11 cellular contexts compared by ENCODE assay signal in the genomic region with DNA sequence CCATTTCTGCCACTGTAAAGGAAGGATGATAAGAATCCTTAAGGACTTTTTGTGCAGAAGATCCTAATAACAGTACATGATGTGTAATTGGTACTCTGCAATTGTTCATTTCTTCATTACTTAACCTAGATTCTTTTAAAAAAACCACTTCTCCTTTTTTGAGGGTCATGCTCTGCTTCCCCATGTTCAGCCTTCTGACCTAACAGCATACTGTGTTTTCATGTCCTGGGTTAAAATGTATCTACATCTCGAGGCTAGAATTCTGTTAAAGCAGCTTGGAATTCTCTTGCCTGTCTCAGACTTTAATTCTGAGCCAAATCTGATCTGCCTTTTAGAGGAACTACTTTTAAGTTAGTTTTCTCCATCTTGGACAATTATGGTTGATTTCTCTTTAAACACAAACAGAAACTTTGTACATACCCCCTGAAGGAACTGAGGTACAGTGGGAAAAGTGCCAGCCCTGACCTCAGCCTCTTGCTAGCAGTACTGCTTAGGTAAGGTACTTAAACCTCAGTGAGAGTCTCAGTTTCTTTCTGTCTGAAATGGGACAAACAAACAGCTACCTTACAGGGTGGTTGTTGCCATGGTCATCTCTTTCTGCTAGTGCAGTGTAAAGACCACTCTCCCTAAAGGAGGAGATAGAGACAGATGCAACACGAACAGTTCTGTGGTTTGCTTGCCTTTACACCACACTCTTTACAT.
DNase-seq lines count a peak whose midpoint lies in the region; ATAC-seq, FAIRE-seq and TF ChIP-seq lines count a peak whose summit lies in the region.
"Had no signal": no experiment of that assay in that cellular context is flagged by ENCODE, and none has a peak within 500 bp of the region (broad histone marks: within the 10 kb centered on the region; RNA-seq: fewer than 3 reads in every experiment).

No MANE protein-coding gene starts in this region.

- TF ChIP-seq EP300 in K562 (IDR thresholded peaks at IDR 0.05; ENCODE audit: low read length) = no peak

- no peaks in the 10 kb centered on the region for H3K9me1 ChIP-seq in K562 (ENCODE audit: control insufficient read depth, insufficient read depth, low read length)

- H3K36me3 Mint-ChIP-seq in activated naive CD8-positive, alpha-beta T cell treated with anti-CD3 and anti-CD28 coated beads for 36 hours = no peaks in the 10 kb centered on the region
- H3K36me3 Mint-ChIP-seq: CD8-positive, alpha-beta memory T cell had no signal

- H2AFZ ChIP-seq in K562 (ENCODE audit: low read depth, low read length) = no peak overlapping the region

- H3K27ac Mint-ChIP-seq in activated naive CD8-positive, alpha-beta T cell treated with anti-CD3 and anti-CD28 coated beads for 36 hours = no peak overlapping the region
- H3K27ac Mint-ChIP-seq: CD8-positive, alpha-beta memory T cell had no signal

- DNase-seq in K562 (ENCODE audit: extremely low read depth in 1 of 4, low spot score in 3 of 4) (no peak), NCI-H187 treated with DMSO at 0.1 percent for 48 hours (lab: John Stamatoyannopoulos, UW) (no peak), SK-N-DZ (ENCODE audit: low spot score) (no peak), SHP77 treated with DMSO at 0.1 percent for 48 hours (lab: John Stamatoyannopoulos, UW) (no peak)
- DNase-seq in activated naive CD8-positive, alpha-beta T cell treated with anti-CD3 and anti-CD28 coated beads for 36 hours = no peak
- DNase-seq: CD8-positive, alpha-beta memory T cell had no signal

- H4K20me1 ChIP-seq in K562 (replicated peaks; ENCODE audit: control insufficient read depth, insufficient read depth, low read length) = no peaks in the 10 kb centered on the region

- FAIRE-seq in K562 (lab: Jason Lieb, UNC) = no peak

- in situ Hi-C loops in K562 (cut with MboI) = no loop called here

- TF ChIP-seq RAD21 in K562 (CRISPR knock-in tag; conservative IDR thresholded peaks at IDR 0.05 in 1 of 2, IDR thresholded peaks at IDR 0.05 in 1 of 2) = no peak

- H3K9me3 Mint-ChIP-seq in activated naive CD8-positive, alpha-beta T cell treated with anti-CD3 and anti-CD28 coated beads for 36 hours = no peaks in the 10 kb centered on the region

- no peak for TF ChIP-seq POLR2A in K562 (conservative IDR thresholded peaks at IDR 0.05)

- H3K4me3 ChIP-seq in K562 = no peak overlapping the region
- H3K4me3 ChIP-seq: coronary artery had no signal

- POLR2A ChIA-PET in K562 (lab: Yijun Ruan, JAX) = no interaction called here

- no peaks in the 10 kb centered on the region for H3K36me3 ChIP-seq in K562 (ENCODE audit: control insufficient read depth, insufficient read depth, low read length)

- H3K4me1 Mint-ChIP-seq in activated naive CD8-positive, alpha-beta T cell treated with anti-CD3 and anti-CD28 coated beads for 36 hours = no peaks in the 10 kb centered on the region
- H3K4me1 Mint-ChIP-seq: CD8-positive, alpha-beta memory T cell had no signal

- no peaks in the 10 kb centered on the region for H3K4me1 ChIP-seq in K562 (replicated peaks in 1 of 2; ENCODE audit: control insufficient read depth in 2 of 2, insufficient read depth in 2 of 2, low read length in 2 of 2)

- ATAC-seq in GM18502 (IDR thresholded peaks at IDR 0.05; ENCODE audit: poor library complexity, unreplicated experiment) (peak; percentile 88), GM21717 (IDR thresholded peaks at IDR 0.05; ENCODE audit: unreplicated experiment) (peak; percentile 89), HG03457 (IDR thresholded peaks at IDR 0.05; ENCODE audit: unreplicated experiment) (peak; percentile 90), K562 (no peak)
- ATAC-seq: HCT116 had no signal

- CTCF ChIA-PET in K562 (lab: Yijun Ruan, JAX; ENCODE audit: low intra/inter-chr PET ratio) = no interaction called here

- H3K27me3 Mint-ChIP-seq in activated naive CD8-positive, alpha-beta T cell treated with anti-CD3 and anti-CD28 coated beads for 36 hours = peaks cover 5% of the 10 kb centered on the region

- no peak overlapping the region for H3K4me3 Mint-ChIP-seq in activated naive CD8-positive, alpha-beta T cell treated with anti-CD3 and anti-CD28 coated beads for 36 hours
- H3K4me3 Mint-ChIP-seq: CD8-positive, alpha-beta memory T cell had no signal

- H3K9me3 ChIP-seq in K562 (replicated peaks; ENCODE audit: control insufficient read depth, insufficient read depth, low read depth, low read length) = no peaks in the 10 kb centered on the region

- no peaks in the 10 kb centered on the region for H3K79me2 ChIP-seq in K562 (ENCODE audit: control insufficient read depth, insufficient read depth, low read length)

- intact Hi-C loops in K562 (cut with micrococcal nuclease) = no loop called here

- no peak overlapping the region for H3K27ac ChIP-seq in K562 (ENCODE audit: extremely low read depth, low read depth, low read length)
- H3K27ac ChIP-seq: coronary artery had no signal

- TF ChIP-seq CTCF in K562 (IDR thresholded peaks at IDR 0.05 in 2 of 3, conservative IDR thresholded peaks at IDR 0.05 in 1 of 3; ENCODE audit: insufficient read depth in 2 of 3, low read depth in 1 of 3, low read length in 3 of 3) = no peak

- 0% methylated on average over 2 of the region's 2 CpGs for WGBS in K562 (ENCODE audit: insufficient coverage, low coverage, missing lambda C conversion rate)

- no TSS peak for BruUV-seq in K562 (replicated peaks; lab: Mats Ljungman, UMichigan)

- H3K9ac ChIP-seq in K562 (ENCODE audit: insufficient read depth in 1 of 2, low read depth in 2 of 2, low read length in 2 of 2) = no peak overlapping the region

- no peaks in the 10 kb centered on the region for H3K27me3 ChIP-seq in K562 (ENCODE audit: control insufficient read depth in 2 of 2, insufficient read depth in 2 of 2, low read length in 2 of 2)

- H3K4me2 ChIP-seq in K562 (ENCODE audit: insufficient read depth, low read length) = no peak overlapping the region

TF ChIP-seq in K562, 482 proteins besides CTCF, POLR2A, EP300 and RAD21:
- TF ChIP-seq SPI1 (IDR thresholded peaks at IDR 0.05; ENCODE audit: borderline replicate concordance, low read depth, low read length) (0 out of 2 replicates have a peak, but pooled peaks have one; percentile 39), HMG20B (CRISPR knock-in tag; IDR thresholded peaks at IDR 0.05) (no peak)
